In the genomic region with DNA sequence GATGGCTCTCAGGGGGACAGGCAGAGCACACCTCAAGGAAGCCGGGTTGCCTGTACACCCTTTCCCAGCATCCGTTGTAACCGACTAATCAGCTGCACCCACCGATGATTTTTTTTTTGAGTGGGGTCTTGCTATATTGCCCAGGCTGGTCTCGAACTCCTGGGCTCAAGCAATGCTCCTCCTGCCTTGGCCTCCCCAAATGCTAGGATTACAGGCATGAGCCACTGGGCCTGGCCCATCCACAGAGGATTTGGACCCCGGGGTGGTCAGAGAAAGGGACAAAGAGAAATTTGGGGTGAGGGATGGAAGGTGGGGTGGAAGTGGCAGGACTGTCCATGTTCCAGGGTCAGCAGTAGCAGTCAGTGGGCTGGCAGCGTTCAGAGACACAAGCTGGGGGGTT, we compare ENCODE assay signal across 2 cellular contexts.
TF ChIP-seq lines count a peak whose summit lies in the region.

No MANE protein-coding gene starts in this region.

TF ChIP-seq in HepG2, 621 proteins besides CTCF, POLR2A, EP300 and RAD21:
- TF ChIP-seq, protein P1, sequence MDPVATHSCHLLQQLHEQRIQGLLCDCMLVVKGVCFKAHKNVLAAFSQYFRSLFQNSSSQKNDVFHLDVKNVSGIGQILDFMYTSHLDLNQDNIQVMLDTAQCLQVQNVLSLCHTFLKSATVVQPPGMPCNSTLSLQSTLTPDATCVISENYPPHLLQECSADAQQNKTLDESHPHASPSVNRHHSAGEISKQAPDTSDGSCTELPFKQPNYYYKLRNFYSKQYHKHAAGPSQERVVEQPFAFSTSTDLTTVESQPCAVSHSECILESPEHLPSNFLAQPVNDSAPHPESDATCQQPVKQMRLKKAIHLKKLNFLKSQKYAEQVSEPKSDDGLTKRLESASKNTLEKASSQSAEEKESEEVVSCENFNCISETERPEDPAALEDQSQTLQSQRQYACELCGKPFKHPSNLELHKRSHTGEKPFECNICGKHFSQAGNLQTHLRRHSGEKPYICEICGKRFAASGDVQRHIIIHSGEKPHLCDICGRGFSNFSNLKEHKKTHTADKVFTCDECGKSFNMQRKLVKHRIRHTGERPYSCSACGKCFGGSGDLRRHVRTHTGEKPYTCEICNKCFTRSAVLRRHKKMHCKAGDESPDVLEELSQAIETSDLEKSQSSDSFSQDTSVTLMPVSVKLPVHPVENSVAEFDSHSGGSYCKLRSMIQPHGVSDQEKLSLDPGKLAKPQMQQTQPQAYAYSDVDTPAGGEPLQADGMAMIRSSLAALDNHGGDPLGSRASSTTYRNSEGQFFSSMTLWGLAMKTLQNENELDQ (CRISPR knock-in tag; IDR thresholded peaks at IDR 0.05; ENCODE audit: borderline replicate concordance), result no peak
- TF ChIP-seq HIVEP1 (CRISPR knock-in tag; IDR thresholded peaks at IDR 0.05) (no peak), ZNF121 (CRISPR knock-in tag; IDR thresholded peaks at IDR 0.05) (peak; percentile 48; the same call in 1 of the 2 replicates)
TF ChIP-seq in HepG2: peak in this region for 1.

TF ChIP-seq in K562, 482 proteins besides CTCF, POLR2A, EP300 and RAD21:
- TF ChIP-seq, protein P2, sequence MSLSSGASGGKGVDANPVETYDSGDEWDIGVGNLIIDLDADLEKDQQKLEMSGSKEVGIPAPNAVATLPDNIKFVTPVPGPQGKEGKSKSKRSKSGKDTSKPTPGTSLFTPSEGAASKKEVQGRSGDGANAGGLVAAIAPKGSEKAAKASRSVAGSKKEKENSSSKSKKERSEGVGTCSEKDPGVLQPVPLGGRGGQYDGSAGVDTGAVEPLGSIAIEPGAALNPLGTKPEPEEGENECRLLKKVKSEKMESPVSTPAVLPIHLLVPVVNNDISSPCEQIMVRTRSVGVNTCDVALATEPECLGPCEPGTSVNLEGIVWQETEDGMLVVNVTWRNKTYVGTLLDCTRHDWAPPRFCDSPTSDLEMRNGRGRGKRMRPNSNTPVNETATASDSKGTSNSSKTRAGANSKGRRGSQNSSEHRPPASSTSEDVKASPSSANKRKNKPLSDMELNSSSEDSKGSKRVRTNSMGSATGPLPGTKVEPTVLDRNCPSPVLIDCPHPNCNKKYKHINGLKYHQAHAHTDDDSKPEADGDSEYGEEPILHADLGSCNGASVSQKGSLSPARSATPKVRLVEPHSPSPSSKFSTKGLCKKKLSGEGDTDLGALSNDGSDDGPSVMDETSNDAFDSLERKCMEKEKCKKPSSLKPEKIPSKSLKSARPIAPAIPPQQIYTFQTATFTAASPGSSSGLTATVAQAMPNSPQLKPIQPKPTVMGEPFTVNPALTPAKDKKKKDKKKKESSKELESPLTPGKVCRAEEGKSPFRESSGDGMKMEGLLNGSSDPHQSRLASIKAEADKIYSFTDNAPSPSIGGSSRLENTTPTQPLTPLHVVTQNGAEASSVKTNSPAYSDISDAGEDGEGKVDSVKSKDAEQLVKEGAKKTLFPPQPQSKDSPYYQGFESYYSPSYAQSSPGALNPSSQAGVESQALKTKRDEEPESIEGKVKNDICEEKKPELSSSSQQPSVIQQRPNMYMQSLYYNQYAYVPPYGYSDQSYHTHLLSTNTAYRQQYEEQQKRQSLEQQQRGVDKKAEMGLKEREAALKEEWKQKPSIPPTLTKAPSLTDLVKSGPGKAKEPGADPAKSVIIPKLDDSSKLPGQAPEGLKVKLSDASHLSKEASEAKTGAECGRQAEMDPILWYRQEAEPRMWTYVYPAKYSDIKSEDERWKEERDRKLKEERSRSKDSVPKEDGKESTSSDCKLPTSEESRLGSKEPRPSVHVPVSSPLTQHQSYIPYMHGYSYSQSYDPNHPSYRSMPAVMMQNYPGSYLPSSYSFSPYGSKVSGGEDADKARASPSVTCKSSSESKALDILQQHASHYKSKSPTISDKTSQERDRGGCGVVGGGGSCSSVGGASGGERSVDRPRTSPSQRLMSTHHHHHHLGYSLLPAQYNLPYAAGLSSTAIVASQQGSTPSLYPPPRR (CRISPR knock-in tag; IDR thresholded peaks at IDR 0.05; ENCODE audit: borderline replicate concordance), result no peak
- TF ChIP-seq, protein P3, sequence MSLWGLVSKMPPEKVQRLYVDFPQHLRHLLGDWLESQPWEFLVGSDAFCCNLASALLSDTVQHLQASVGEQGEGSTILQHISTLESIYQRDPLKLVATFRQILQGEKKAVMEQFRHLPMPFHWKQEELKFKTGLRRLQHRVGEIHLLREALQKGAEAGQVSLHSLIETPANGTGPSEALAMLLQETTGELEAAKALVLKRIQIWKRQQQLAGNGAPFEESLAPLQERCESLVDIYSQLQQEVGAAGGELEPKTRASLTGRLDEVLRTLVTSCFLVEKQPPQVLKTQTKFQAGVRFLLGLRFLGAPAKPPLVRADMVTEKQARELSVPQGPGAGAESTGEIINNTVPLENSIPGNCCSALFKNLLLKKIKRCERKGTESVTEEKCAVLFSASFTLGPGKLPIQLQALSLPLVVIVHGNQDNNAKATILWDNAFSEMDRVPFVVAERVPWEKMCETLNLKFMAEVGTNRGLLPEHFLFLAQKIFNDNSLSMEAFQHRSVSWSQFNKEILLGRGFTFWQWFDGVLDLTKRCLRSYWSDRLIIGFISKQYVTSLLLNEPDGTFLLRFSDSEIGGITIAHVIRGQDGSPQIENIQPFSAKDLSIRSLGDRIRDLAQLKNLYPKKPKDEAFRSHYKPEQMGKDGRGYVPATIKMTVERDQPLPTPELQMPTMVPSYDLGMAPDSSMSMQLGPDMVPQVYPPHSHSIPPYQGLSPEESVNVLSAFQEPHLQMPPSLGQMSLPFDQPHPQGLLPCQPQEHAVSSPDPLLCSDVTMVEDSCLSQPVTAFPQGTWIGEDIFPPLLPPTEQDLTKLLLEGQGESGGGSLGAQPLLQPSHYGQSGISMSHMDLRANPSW (CRISPR knock-in tag; IDR thresholded peaks at IDR 0.05), result no peak
- TF ChIP-seq ZNF121 (CRISPR knock-in tag; conservative IDR thresholded peaks at IDR 0.05), result peak; percentile 50; the same call in 1 of the 2 replicates
TF ChIP-seq in K562: peak in this region for 1.
